Comparison of ENCODE assay signal across 23 cellular contexts in the genomic region with DNA sequence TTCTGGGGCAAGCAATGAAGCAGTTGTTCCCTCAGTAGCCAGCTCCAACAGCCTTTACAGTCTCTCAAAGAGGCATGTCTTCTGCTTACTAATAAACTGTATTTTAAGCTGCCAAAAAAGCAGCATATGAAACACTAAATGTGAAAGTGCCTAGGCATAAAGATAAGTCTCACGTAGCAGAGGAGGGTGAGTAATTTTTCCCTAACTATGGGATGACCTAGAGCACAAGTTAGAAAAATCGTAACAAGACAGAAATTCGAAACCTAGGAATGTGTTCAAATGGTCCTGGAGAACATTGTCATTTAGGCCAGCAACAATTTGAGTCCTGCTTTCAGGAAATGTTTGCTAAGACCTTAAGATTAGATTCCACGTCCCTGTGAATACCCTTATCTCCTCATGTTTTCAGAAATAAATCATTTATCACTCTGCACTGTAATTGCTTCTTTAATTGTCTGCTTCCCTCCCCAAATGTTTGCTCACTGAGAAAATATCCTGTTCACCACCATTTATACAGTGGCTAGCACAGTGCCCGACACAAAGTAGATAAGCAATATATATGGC.
A peak's percentile ranks its signal among the peaks of the same experiment; 100 is the strongest.
DNase-seq lines count a peak whose midpoint lies in the region; ATAC-seq, FAIRE-seq and TF ChIP-seq lines count a peak whose summit lies in the region.
"Had no signal": no experiment of that assay in that cellular context is flagged by ENCODE, and none has a peak within 500 bp of the region (broad histone marks: within the 10 kb centered on the region; RNA-seq: fewer than 3 reads in every experiment).

No MANE protein-coding gene starts in this region.

- no peaks in the 10 kb centered on the region for H3K9me3 ChIP-seq in endothelial cell of umbilical vein (replicated peaks; ENCODE audit: control insufficient read depth, insufficient read depth, low read length)
- H3K9me3 ChIP-seq in ascending aorta, result no peaks in the 10 kb centered on the region
- H3K9me3 ChIP-seq: HAP-1, SJSA1, thoracic aorta, vagina had no signal

- no peak for TF ChIP-seq POLR2A in endothelial cell of umbilical vein (IDR thresholded peaks at IDR 0.05; ENCODE audit: low read depth, low read length)

- no peak overlapping the region for H3K27ac ChIP-seq in endothelial cell of umbilical vein (ENCODE audit: insufficient read depth, low read depth, low read length)
- no peak overlapping the region for H3K27ac ChIP-seq in ascending aorta
- H3K27ac ChIP-seq in foreskin keratinocyte, result no peak overlapping the region
- H3K27ac ChIP-seq: SJSA1, thoracic aorta, vagina had no signal

- no TSS peak for BruUV-seq in endothelial cell of umbilical vein (replicated peaks; lab: Mats Ljungman, UMichigan)

- H3K9ac ChIP-seq in endothelial cell of umbilical vein (replicated peaks; ENCODE audit: extremely low read depth, insufficient read depth, low read length), result no peak overlapping the region

- peak; percentile 4 for DNase-seq in EL
- DNase-seq in WTC11 (ENCODE audit: low spot score), result no peak
- peak; percentile 85 for DNase-seq in endothelial cell of umbilical vein (ENCODE audit: low read depth, low spot score)
- DNase-seq in non-pigmented ciliary epithelial cell (ENCODE audit: low read depth), result peak; percentile 13
- no peak for DNase-seq in ascending aorta (ENCODE audit: low spot score in 2 of 2)
- no peak for DNase-seq in naive thymus-derived CD8-positive, alpha-beta T cell
- no peak for DNase-seq in cerebellum (ENCODE audit: low spot score)
- no peak for DNase-seq in foreskin keratinocyte
- DNase-seq: activated CD4-positive, alpha-beta T cell treated with anti-CD3 and anti-CD28 coated beads for 4 hours; activated naive CD4-positive, alpha-beta T cell treated with Interleukin-2 at 50 U/mL for 16 hours; activated T-cell treated with anti-CD3 and anti-CD28 coated beads, Interleukin-2, amount 50 U/mL, for 48 hours; anterior cingulate cortex; Calu3; NCI-H187 treated with DMSO at 0.1 percent for 48 hours; NCI-H69; stimulated activated CD4-positive, alpha-beta T cell treated with anti-CD3 and anti-CD28 coated beads, Interleukin-4, amount 100 ng/mL, for 4 hours; stimulated activated naive CD4-positive, alpha-beta T cell treated with Interleukin-2 at 50 U/mL for 16 hours had no signal

- no peaks in the 10 kb centered on the region for H3K9me3 Mint-ChIP-seq in WTC11
- peaks cover 0 to 3% (median 0%) of the 10 kb centered on the region in 9 donors for H3K9me3 Mint-ChIP-seq in naive thymus-derived CD8-positive, alpha-beta T cell

- H3K27me3 ChIP-seq in endothelial cell of umbilical vein (ENCODE audit: control insufficient read depth in 2 of 2, insufficient read depth in 2 of 2, low read length in 2 of 2), result no peaks in the 10 kb centered on the region
- no peaks in the 10 kb centered on the region for H3K27me3 ChIP-seq in ascending aorta
- H3K27me3 ChIP-seq in foreskin keratinocyte, result no peaks in the 10 kb centered on the region
- H3K27me3 ChIP-seq: SJSA1, vagina had no signal

- FAIRE-seq in endothelial cell of umbilical vein (lab: Jason Lieb, UNC), result no peak

- no peaks in the 10 kb centered on the region for H3K36me3 ChIP-seq in endothelial cell of umbilical vein (ENCODE audit: control insufficient read depth in 2 of 2, extremely low read depth in 1 of 2, insufficient read depth in 2 of 2, low read length in 2 of 2)
- H3K36me3 ChIP-seq in ascending aorta, result no peaks in the 10 kb centered on the region
- H3K36me3 ChIP-seq: HAP-1, SJSA1, thoracic aorta, vagina had no signal

- H3K36me3 Mint-ChIP-seq in WTC11, result no peaks in the 10 kb centered on the region
- no peaks in the 10 kb centered on the region for H3K36me3 Mint-ChIP-seq in naive thymus-derived CD8-positive, alpha-beta T cell
- H3K36me3 Mint-ChIP-seq: CD14-positive monocyte had no signal

- H3K4me1 ChIP-seq in endothelial cell of umbilical vein (ENCODE audit: control insufficient read depth, extremely low read depth, insufficient read depth, low read length), result peaks cover 6% of the 10 kb centered on the region
- H3K4me1 ChIP-seq in ascending aorta, result no peaks in the 10 kb centered on the region
- H3K4me1 ChIP-seq in foreskin keratinocyte, result no peaks in the 10 kb centered on the region
- H3K4me1 ChIP-seq: HAP-1, SJSA1, vagina had no signal

- dilution Hi-C loops in endothelial cell of umbilical vein (cut with MboI; ENCODE audit: extremely low pct_ligation_motif_present, low sequenced_read_pairs), result no loop called here

- H3K9me1 ChIP-seq in endothelial cell of umbilical vein (replicated peaks; ENCODE audit: control insufficient read depth, extremely low read depth, insufficient read depth, low read length), result no peaks in the 10 kb centered on the region

- H3K4me1 Mint-ChIP-seq in WTC11, result peaks cover 8% of the 10 kb centered on the region
- H3K4me1 Mint-ChIP-seq in naive thymus-derived CD8-positive, alpha-beta T cell, result no peaks in the 10 kb centered on the region
- H3K4me1 Mint-ChIP-seq: CD14-positive monocyte; central memory CD8-positive, alpha-beta T cell had no signal

- POLR2A ChIA-PET in WTC11 (lab: Charles Lee), result no interaction called here
- POLR2A ChIA-PET in endothelial cell of umbilical vein (lab: Charles Lee), result no interaction called here
- POLR2A ChIA-PET in naive thymus-derived CD8-positive, alpha-beta T cell (lab: Charles Lee), result no interaction called here

- intact Hi-C loops in endothelial cell of umbilical vein (cut with micrococcal nuclease) (loop anchor here (10.0 kb wide), 1 partner anchor 72 kb away; no protein-coding TSS in a partner anchor), ascending aorta (cut with DNase I) (no loop called here)

- H3K79me2 ChIP-seq in endothelial cell of umbilical vein (ENCODE audit: control insufficient read depth, insufficient read depth, low read length), result no peaks in the 10 kb centered on the region

- TF ChIP-seq CTCF in WTC11 (IDR thresholded peaks at IDR 0.05) (no peak), endothelial cell of umbilical vein (IDR thresholded peaks at IDR 0.05; ENCODE audit: extremely low read depth in 1 of 2, insufficient read depth in 1 of 2, low read depth in 1 of 2, low read length in 2 of 2) (no peak), ascending aorta (IDR thresholded peaks at IDR 0.05) (no peak), foreskin keratinocyte (conservative IDR thresholded peaks at IDR 0.05) (no peak)

- H2AFZ ChIP-seq in endothelial cell of umbilical vein (ENCODE audit: low read depth, low read length), result no peak overlapping the region

- H3K27me3 Mint-ChIP-seq in WTC11 (ENCODE audit: low read depth), result no peaks in the 10 kb centered on the region
- H3K27me3 Mint-ChIP-seq in naive thymus-derived CD8-positive, alpha-beta T cell, result peaks cover 0 to 17% (median 2%) of the 10 kb centered on the region in 5 donors
- H3K27me3 Mint-ChIP-seq: central memory CD8-positive, alpha-beta T cell had no signal

- H3K4me3 ChIP-seq in endothelial cell of umbilical vein (replicated peaks in 1 of 3; ENCODE audit: insufficient read depth in 1 of 3, low read depth in 1 of 3, low read length in 3 of 3) (no peak overlapping the region), ascending aorta (no peak overlapping the region)
- H3K4me3 ChIP-seq: HAP-1, SJSA1, thoracic aorta, vagina had no signal

- no peaks in the 10 kb centered on the region for H4K20me1 ChIP-seq in endothelial cell of umbilical vein (replicated peaks; ENCODE audit: control insufficient read depth, extremely low read depth, insufficient read depth, low read length)

- 0 out of 2 replicates have a peak overlapping the region, but pooled peaks have one; percentile 50 for H3K27ac Mint-ChIP-seq in WTC11
- no peak overlapping the region for H3K27ac Mint-ChIP-seq in naive thymus-derived CD8-positive, alpha-beta T cell
- H3K27ac Mint-ChIP-seq: CD14-positive monocyte had no signal

- H3K4me3 Mint-ChIP-seq in WTC11, result no peak overlapping the region
- H3K4me3 Mint-ChIP-seq in naive thymus-derived CD8-positive, alpha-beta T cell, result no peak overlapping the region
- H3K4me3 Mint-ChIP-seq: CD14-positive monocyte; central memory CD8-positive, alpha-beta T cell had no signal

- CTCF ChIA-PET in WTC11 (lab: Charles Lee) (no interaction called here), endothelial cell of umbilical vein (lab: Charles Lee) (interaction anchor here (1.3 to 1.4 kb wide), 2 partner anchors 39 to 218 kb away, joined by 3 to 4 read pairs; no protein-coding TSS in a partner anchor)

- H3K4me2 ChIP-seq in endothelial cell of umbilical vein (ENCODE audit: insufficient read depth, low read length), result peak overlapping the region; percentile 44

- ATAC-seq in WTC11 (no peak), foreskin keratinocyte (no peak)
- no peak for ATAC-seq in naive thymus-derived CD8-positive, alpha-beta T cell

TF ChIP-seq in WTC11, 78 proteins besides CTCF, POLR2A, EP300 and RAD21 (continues in another document):
- TF ChIP-seq, protein P1, sequence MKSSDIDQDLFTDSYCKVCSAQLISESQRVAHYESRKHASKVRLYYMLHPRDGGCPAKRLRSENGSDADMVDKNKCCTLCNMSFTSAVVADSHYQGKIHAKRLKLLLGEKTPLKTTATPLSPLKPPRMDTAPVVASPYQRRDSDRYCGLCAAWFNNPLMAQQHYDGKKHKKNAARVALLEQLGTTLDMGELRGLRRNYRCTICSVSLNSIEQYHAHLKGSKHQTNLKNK (CRISPR knock-in tag; IDR thresholded peaks at IDR 0.05), result no peak
- TF ChIP-seq ETV6 (CRISPR knock-in tag; IDR thresholded peaks at IDR 0.05) (no peak), SP1 (CRISPR knock-in tag; conservative IDR thresholded peaks at IDR 0.05) (no peak)

TF ChIP-seq in endothelial cell of umbilical vein, 7 proteins besides CTCF, POLR2A, EP300 and RAD21:
- TF ChIP-seq MYC (IDR thresholded peaks at IDR 0.05; ENCODE audit: low read depth, low read length) (no peak), POLR2AphosphoS5 (IDR thresholded peaks at IDR 0.05; ENCODE audit: insufficient read depth, low read depth, low read length) (no peak), GATA2 (IDR thresholded peaks at IDR 0.05; ENCODE audit: insufficient read depth, insufficient read length, low read depth, low read length) (peak; percentile 79), JUN (IDR thresholded peaks at IDR 0.05; ENCODE audit: borderline replicate concordance, insufficient read depth, insufficient read length, low read depth) (no peak), EZH2 (IDR thresholded peaks at IDR 0.05; ENCODE audit: borderline replicate concordance, low read depth, low read length, severe bottlenecking) (no peak), FOS (IDR thresholded peaks at IDR 0.05; ENCODE audit: borderline replicate concordance, insufficient read depth, low read length) (peak; percentile 10)
- TF ChIP-seq, protein P2, sequence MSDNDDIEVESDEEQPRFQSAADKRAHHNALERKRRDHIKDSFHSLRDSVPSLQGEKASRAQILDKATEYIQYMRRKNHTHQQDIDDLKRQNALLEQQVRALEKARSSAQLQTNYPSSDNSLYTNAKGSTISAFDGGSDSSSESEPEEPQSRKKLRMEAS (IDR thresholded peaks at IDR 0.05; ENCODE audit: insufficient read depth, insufficient read length), result no peak

Comparison
In these comparisons a context has a peak if more than half of its experiments do, and no peak if none do; other contexts are left out.
1. DNase-seq: peak in EL (single experiment), endothelial cell of umbilical vein (single experiment) and non-pigmented ciliary epithelial cell (single experiment); none in WTC11 (single experiment), ascending aorta (0 of 2), naive thymus-derived CD8-positive, alpha-beta T cell (0 of 10), cerebellum (single experiment) and foreskin keratinocyte (0 of 2).